9 cellular contexts compared by ENCODE assay signal in the genomic region with DNA sequence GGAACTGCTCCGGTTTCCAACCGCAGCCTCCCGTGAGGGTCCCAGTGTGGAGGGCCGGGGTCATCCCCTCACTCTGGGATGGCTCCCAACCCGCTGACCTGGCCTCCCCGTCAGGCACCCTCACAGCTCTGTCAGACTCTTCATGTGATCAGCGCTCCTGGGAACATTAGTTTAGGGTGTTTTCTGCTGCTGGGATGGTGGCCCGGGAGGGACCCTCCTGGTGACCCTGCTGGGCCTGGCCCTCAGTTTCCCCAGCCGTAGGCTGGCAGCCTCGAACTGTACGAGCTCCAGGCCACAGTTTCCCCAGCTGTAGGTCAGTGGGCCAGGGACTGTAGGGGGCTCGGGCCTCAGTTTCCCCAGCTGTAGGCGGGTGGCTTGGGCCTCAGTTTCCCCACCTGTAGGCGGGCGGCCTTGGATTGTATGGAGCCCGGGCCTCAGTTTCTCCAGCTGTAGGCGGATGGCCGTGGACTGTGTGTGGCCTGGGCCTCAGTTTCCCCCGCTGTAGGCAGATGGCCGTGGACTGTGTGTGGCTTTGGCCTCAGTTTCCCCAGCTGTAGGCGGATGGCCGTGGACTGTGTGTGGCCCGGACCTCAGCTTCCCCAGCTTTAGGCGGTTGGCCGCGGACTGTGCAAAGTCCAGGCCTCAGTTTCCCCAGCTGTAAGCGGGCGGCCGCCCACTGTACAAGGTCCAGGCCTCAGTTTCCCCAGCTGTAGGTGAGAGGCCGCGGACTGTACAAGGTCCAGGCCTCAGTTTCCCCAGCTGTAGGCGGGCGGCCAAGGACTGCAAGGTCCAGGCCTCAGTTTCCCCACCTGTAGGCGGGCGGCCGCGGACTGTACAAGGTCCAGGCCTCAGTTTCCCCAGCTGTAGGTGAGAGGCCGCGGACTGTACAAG. TPM values are rescaled to one million over a fixed set of nuclear protein-coding genes. Genes with fewer than 3 reads are reported as not detected.
DNase-seq lines count a peak whose midpoint lies in the region; TF ChIP-seq lines count a peak whose summit lies in the region.
"Had no signal": no experiment of that assay in that cellular context is flagged by ENCODE, and none has a peak within 500 bp of the region (broad histone marks: within the 10 kb centered on the region; RNA-seq: fewer than 3 reads in every experiment).

No MANE protein-coding gene starts in this region.

- CTCF ChIA-PET in HEK293T (lab: Yijun Ruan, JAX), result no interaction called here

- peaks cover 14% of the 10 kb centered on the region for H3K36me3 ChIP-seq in H7 (replicated peaks; ENCODE audit: control insufficient read depth, insufficient read depth, low read length)
- peaks cover 18% of the 10 kb centered on the region for H3K36me3 ChIP-seq in right atrium auricular region

- no peaks in the 10 kb centered on the region for H3K9me3 ChIP-seq in right atrium auricular region

- H3K27ac ChIP-seq in right atrium auricular region (peak overlapping the region; percentile 81 to 84), skin epidermis (peak overlapping the region; percentile 56 to 97 (median 86))

- DNase-seq in H7, result peak; percentile 13
- DNase-seq in right atrium auricular region (ENCODE audit: low spot score), result no peak
- DNase-seq in HPDE6-E6E7 (ENCODE audit: extremely low spot score), result no peak
- no peak for DNase-seq in HEK293T (ENCODE audit: extremely low spot score)
- DNase-seq in HUDEP-2 (lab: John Stamatoyannopoulos, UW; ENCODE audit: unreplicated experiment in 76 of 76), result no peak
- no peak for DNase-seq in NK-92 (lab: John Stamatoyannopoulos, UW; ENCODE audit: unreplicated experiment)

- POLR2A ChIA-PET in HEK293T (lab: Yijun Ruan, JAX), result interaction anchor here (1.5 kb wide), 1 partner anchor 68 kb away, joined by 3 read pairs; no protein-coding TSS in a partner anchor

- no peak for TF ChIP-seq CTCF in WI38 (IDR thresholded peaks at IDR 0.05; ENCODE audit: low read depth, low read length)
- no peak for TF ChIP-seq CTCF in right atrium auricular region (IDR thresholded peaks at IDR 0.05)

- peaks cover 0 to 61% of the 10 kb centered on the region in 2 donors for H3K4me1 ChIP-seq in right atrium auricular region

- H3K27me3 ChIP-seq in H7 (ENCODE audit: control insufficient read depth, insufficient read depth, low read length), result no peaks in the 10 kb centered on the region
- no peaks in the 10 kb centered on the region for H3K27me3 ChIP-seq in right atrium auricular region

- H3K4me3 ChIP-seq in H7 (ENCODE audit: insufficient read depth, low read depth, low read length) (no peak overlapping the region; the same call in 1 of the 2 replicates), WI38 (ENCODE audit: low read depth, low read length) (peak overlapping the region; percentile 53; the same call in 1 of the 2 replicates), right atrium auricular region (peak overlapping the region; percentile 65), skin epidermis (peak overlapping the region; percentile 56 to 97 (median 62))

TF ChIP-seq in HEK293T, 16 proteins besides CTCF, POLR2A, EP300 and RAD21:
- TF ChIP-seq NFRKB (IDR thresholded peaks at IDR 0.05) (no peak), ZNF384 (IDR thresholded peaks at IDR 0.05) (no peak), HDGF (IDR thresholded peaks at IDR 0.05; ENCODE audit: borderline replicate concordance) (no peak), BHLHE40 (IDR thresholded peaks at IDR 0.05; ENCODE audit: borderline replicate concordance) (no peak), L3MBTL2 (conservative IDR thresholded peaks at IDR 0.05) (no peak), FOXA1 (IDR thresholded peaks at IDR 0.05) (no peak), SUZ12 (IDR thresholded peaks at IDR 0.05) (no peak), CTBP1 (IDR thresholded peaks at IDR 0.05; ENCODE audit: borderline replicate concordance) (no peak), LEF1 (IDR thresholded peaks at IDR 0.05; ENCODE audit: borderline replicate concordance) (no peak), ELF4 (IDR thresholded peaks at IDR 0.05) (no peak), ARNT (IDR thresholded peaks at IDR 0.05) (no peak), FOXK2 (IDR thresholded peaks at IDR 0.05) (no peak), TARDBP (IDR thresholded peaks at IDR 0.05) (no peak), SP1 (IDR thresholded peaks at IDR 0.05) (no peak), FOXM1 (IDR thresholded peaks at IDR 0.05; ENCODE audit: borderline replicate concordance) (no peak)
- TF ChIP-seq, protein P1, sequence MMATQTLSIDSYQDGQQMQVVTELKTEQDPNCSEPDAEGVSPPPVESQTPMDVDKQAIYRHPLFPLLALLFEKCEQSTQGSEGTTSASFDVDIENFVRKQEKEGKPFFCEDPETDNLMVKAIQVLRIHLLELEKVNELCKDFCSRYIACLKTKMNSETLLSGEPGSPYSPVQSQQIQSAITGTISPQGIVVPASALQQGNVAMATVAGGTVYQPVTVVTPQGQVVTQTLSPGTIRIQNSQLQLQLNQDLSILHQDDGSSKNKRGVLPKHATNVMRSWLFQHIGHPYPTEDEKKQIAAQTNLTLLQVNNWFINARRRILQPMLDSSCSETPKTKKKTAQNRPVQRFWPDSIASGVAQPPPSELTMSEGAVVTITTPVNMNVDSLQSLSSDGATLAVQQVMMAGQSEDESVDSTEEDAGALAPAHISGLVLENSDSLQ (IDR thresholded peaks at IDR 0.05), result no peak

RNA-seq across cellular contexts. Expression of a gene that starts 1.3 kb away (rescaled TPM):
- total RNA-seq in H7 (2014; rRNA removed; shearing (Covaris generic)), result 460 and 481 TPM in 2 replicates
- 10 to 100 TPM; 49.4 to 73.9 TPM for total RNA-seq in right atrium auricular region

RNA-seq across cellular contexts. Expression of a gene that starts 25.8 kb away (rescaled TPM):
- 52.0 and 53.8 TPM in 2 replicates for total RNA-seq in H7 (2014; rRNA removed; shearing (Covaris generic))
- total RNA-seq in right atrium auricular region, result not detected
- total RNA-seq: omental fat pad had no signal

RNA-seq across cellular contexts. Expression of a gene that starts 31.7 kb away (rescaled TPM):
- total RNA-seq in H7 (2014; rRNA removed; shearing (Covaris generic)), result 0.85 and 1.3 TPM in 2 replicates
- not detected for total RNA-seq in right atrium auricular region

RNA-seq across cellular contexts. Expression of a gene that starts 44.9 kb away (rescaled TPM):
- total RNA-seq in H7 (2014; rRNA removed; shearing (Covaris generic)), result 0.66 TPM in 1 of 2 replicates, not detected in the other
- not detected for total RNA-seq in right atrium auricular region
- total RNA-seq: omental fat pad had no signal

RNA-seq across cellular contexts. Expression of a gene that starts 45.0 kb away (rescaled TPM):
- 0.11 and 0.31 TPM in 2 replicates for total RNA-seq in H7 (2014; rRNA removed; shearing (Covaris generic))
- 1 to 10 TPM in 1 of 2 donors, under 1 TPM in 1; 0.96 to 1.5 TPM for total RNA-seq in right atrium auricular region

Comparison
In these comparisons a context has a peak if more than half of its experiments do, and no peak if none do; other contexts are left out.
1. RNA of a gene that starts 25.8 kb away (total RNA-seq): 52.0 to 53.8 TPM in H7; not detected in right atrium auricular region; every median in the first group is over 10 times any median in the second.